Comparison of ENCODE assay signal across 21 cellular contexts in the genomic region with DNA sequence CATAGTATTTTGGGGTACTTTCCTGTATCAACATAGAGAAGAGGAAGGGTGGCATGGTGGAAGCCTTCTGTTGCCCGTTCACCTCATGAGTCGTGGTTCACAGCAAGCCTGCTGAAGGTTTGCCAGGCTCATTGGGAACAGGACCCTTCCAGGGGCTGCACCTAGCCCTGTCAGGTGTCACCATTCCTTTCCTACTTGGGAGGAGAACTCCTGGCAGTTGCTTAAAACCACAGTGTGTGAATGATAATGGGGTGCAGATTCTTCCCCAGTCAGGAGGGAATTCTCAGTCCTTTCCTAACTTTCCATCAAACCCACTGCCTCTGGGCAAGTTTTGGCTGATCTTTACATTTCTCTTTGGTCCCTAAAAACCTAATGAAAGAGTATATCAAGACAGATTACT.
"Had no signal": no experiment of that assay in that cellular context is flagged by ENCODE, and none has a peak within 500 bp of the region (broad histone marks: within the 10 kb centered on the region; RNA-seq: fewer than 3 reads in every experiment).

No MANE protein-coding gene starts in this region.

- H3K9me2 ChIP-seq: SK-N-SH had no signal

- H3K9ac ChIP-seq: SK-N-SH had no signal

- FAIRE-seq: HepG2, RCC 7860 had no signal

- H3K36me3 ChIP-seq: MG63 had no signal

- H3K4me2 ChIP-seq: SK-N-SH had no signal

- H3K4me3 ChIP-seq: MG63 had no signal

- DNase-seq: IMR-90, Karpas-422, KG1, MG63, NCI-H1092, NCI-H1105 treated with DMSO at 0.1 percent for 48 hours, NCI-H1417 treated with DMSO at 0.1 percent for 48 hours, NCI-H146, NCI-H1694 treated with DMSO at 0.1 percent for 48 hours, NCI-H1930, NCI-H2081, NCI-H2107, NCI-H2227 treated with DMSO at 0.1 percent for 48 hours, NCI-H524 treated with DMSO at 0.1 percent for 48 hours, NCI-H69, NCI-H774, Right ventricle myocardium superior, RPMI8226, SK-N-SH had no signal

- ATAC-seq: HepG2 had no signal

- H3K9me3 ChIP-seq: MG63, SK-N-SH had no signal

- H3K27me3 ChIP-seq: MG63 had no signal
